Comparison of ENCODE assay signal across 8 cellular contexts in the genomic region with DNA sequence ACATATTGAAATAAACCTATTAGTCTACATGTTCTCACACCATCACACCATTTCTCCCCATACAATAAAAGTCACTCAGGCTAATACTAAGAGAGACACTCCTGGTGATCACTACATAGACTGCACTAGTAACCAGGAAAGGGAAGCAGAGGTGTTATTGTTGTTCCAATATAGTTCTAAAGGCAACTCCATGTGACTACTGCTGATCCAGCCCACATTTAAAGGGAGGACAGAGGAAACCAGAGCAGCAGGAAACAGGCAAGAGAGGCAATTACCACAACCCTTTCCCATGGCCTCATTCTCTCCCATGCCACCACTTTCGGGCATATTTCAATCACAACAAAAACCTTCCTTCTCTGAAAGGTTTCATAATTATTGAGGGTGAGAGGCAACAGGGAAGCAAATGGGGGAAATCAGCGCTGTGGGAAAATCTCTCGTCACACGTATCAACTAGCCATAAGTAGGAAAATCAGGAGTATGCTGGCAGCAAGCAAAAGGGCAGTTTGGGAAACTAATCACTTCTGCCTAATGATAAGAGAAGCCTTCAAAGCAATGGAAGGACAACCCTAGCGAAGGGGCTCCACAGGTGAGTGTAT. TPM values are rescaled to one million over a fixed set of nuclear protein-coding genes. Genes with fewer than 3 reads are reported as not detected.
DNase-seq lines count a peak whose midpoint lies in the region; ATAC-seq and TF ChIP-seq lines count a peak whose summit lies in the region.

No MANE protein-coding gene starts in this region.

- no peaks in the 10 kb centered on the region for H3K27me3 ChIP-seq in AG04450 (ENCODE audit: control insufficient read depth, insufficient read depth, low read length)

- intact Hi-C loops in activated T-helper 1 cell treated with anti-CD3 and anti-CD28 coated beads, Interleukin-12 subunit alpha, Interleukin-12 subunit beta, Interleukin-2, Interleukin-4 antibody, amounts not matched to agents 30 ng/mL and 10 ng/mL and 1 ng/mL, durations not matched to agents 14 hours and 24 hours and 36 hours (cut with micrococcal nuclease) = loop anchor here (5.0 kb wide), 1 partner anchor 575 kb away; a partner anchor contains a TSS

- H3K27me3 Mint-ChIP-seq in HFFc6 (ENCODE audit: insufficient read depth) = peaks cover 4% of the 10 kb centered on the region; the same call in 1 of the 2 replicates
- H3K27me3 Mint-ChIP-seq in activated T-helper 1 cell treated with anti-CD3 and anti-CD28 coated beads, Interleukin-12 subunit alpha, Interleukin-12 subunit beta, Interleukin-2, Interleukin-4 antibody, amounts not matched to agents 30 ng/mL and 10 ng/mL and 1 ng/mL, durations not matched to agents 14 hours and 24 hours and 36 hours (ENCODE audit: insufficient read depth) = no peaks in the 10 kb centered on the region

- peak overlapping the region; percentile 96 for H3K4me3 Mint-ChIP-seq in HFFc6
- peak overlapping the region; percentile 98 for H3K4me3 Mint-ChIP-seq in activated T-helper 1 cell treated with anti-CD3 and anti-CD28 coated beads, Interleukin-12 subunit alpha, Interleukin-12 subunit beta, Interleukin-2, Interleukin-4 antibody, amounts not matched to agents 30 ng/mL and 10 ng/mL and 1 ng/mL, durations not matched to agents 14 hours and 24 hours and 36 hours

- H3K27ac Mint-ChIP-seq in HFFc6 = peak overlapping the region; percentile 51
- peak overlapping the region; percentile 100 for H3K27ac Mint-ChIP-seq in activated T-helper 1 cell treated with anti-CD3 and anti-CD28 coated beads, Interleukin-12 subunit alpha, Interleukin-12 subunit beta, Interleukin-2, Interleukin-4 antibody, amounts not matched to agents 30 ng/mL and 10 ng/mL and 1 ng/mL, durations not matched to agents 14 hours and 24 hours and 36 hours

- H3K4me3 ChIP-seq in AG04450 (ENCODE audit: low read depth, low read length) = peak overlapping the region; percentile 93

- no peak for ATAC-seq in HG03565 (IDR thresholded peaks at IDR 0.05; ENCODE audit: unreplicated experiment)

- H3K4me1 Mint-ChIP-seq in HFFc6 (ENCODE audit: low read depth) = peaks cover 33% of the 10 kb centered on the region
- peaks cover 33% of the 10 kb centered on the region for H3K4me1 Mint-ChIP-seq in activated T-helper 1 cell treated with anti-CD3 and anti-CD28 coated beads, Interleukin-12 subunit alpha, Interleukin-12 subunit beta, Interleukin-2, Interleukin-4 antibody, amounts not matched to agents 30 ng/mL and 10 ng/mL and 1 ng/mL, durations not matched to agents 14 hours and 24 hours and 36 hours (ENCODE audit: low read depth)

- peaks cover 9% of the 10 kb centered on the region; the same call in 1 of the 2 replicates for H3K36me3 Mint-ChIP-seq in HFFc6 (ENCODE audit: low read depth)
- H3K36me3 Mint-ChIP-seq in activated T-helper 1 cell treated with anti-CD3 and anti-CD28 coated beads, Interleukin-12 subunit alpha, Interleukin-12 subunit beta, Interleukin-2, Interleukin-4 antibody, amounts not matched to agents 30 ng/mL and 10 ng/mL and 1 ng/mL, durations not matched to agents 14 hours and 24 hours and 36 hours (ENCODE audit: low read depth) = peaks cover 8% of the 10 kb centered on the region

- no peaks in the 10 kb centered on the region for H3K9me3 Mint-ChIP-seq in HFFc6
- no peaks in the 10 kb centered on the region for H3K9me3 Mint-ChIP-seq in activated T-helper 1 cell treated with anti-CD3 and anti-CD28 coated beads, Interleukin-12 subunit alpha, Interleukin-12 subunit beta, Interleukin-2, Interleukin-4 antibody, amounts not matched to agents 30 ng/mL and 10 ng/mL and 1 ng/mL, durations not matched to agents 14 hours and 24 hours and 36 hours

- TF ChIP-seq CTCF in AG04450 (IDR thresholded peaks at IDR 0.05; ENCODE audit: low read depth, low read length) (no peak), HFFc6 (IDR thresholded peaks at IDR 0.05) (no peak)

- no peak overlapping the region for H3K27ac ChIP-seq in AG04450 (ENCODE audit: low read depth, low read length)

- H3K9me3 ChIP-seq in AG04450 (ENCODE audit: control insufficient read depth, insufficient read depth, low read length) = no peaks in the 10 kb centered on the region; the same call in 1 of the 2 replicates

- DNase-seq in AG04450 (ENCODE audit: low read depth, low spot score) = no peak
- DNase-seq in HFFc6 = peak; percentile 15
- no peak for DNase-seq in activated T-helper 1 cell treated with anti-CD3 and anti-CD28 coated beads, Interleukin-12 subunit alpha, Interleukin-12 subunit beta, Interleukin-2, Interleukin-4 antibody, amounts not matched to agents 30 ng/mL and 10 ng/mL and 1 ng/mL, durations not matched to agents 14 hours and 24 hours and 36 hours (ENCODE audit: low spot score)
- peak; percentile 56 for DNase-seq in islet precursor cell
- DNase-seq in NCI-H524 (lab: John Stamatoyannopoulos, UW) = no peak
- DNase-seq in NCI-H446 treated with DMSO at 0.1 percent for 48 hours (lab: John Stamatoyannopoulos, UW) = no peak
- no peak for DNase-seq in effector CD4-positive, alpha-beta T cell

- CTCF ChIA-PET in AG04450 (lab: Charles Lee) = interaction anchor here (0.8 to 1.9 kb wide), 2 partner anchors 189 to 233 kb away, joined by 4 to 5 read pairs; no protein-coding TSS in a partner anchor

- POLR2A ChIA-PET in AG04450 (lab: Yijun Ruan, JAX) = no interaction called here

RNA-seq across cellular contexts. Expression of a gene that starts 1.8 kb away (rescaled TPM):
- polyA plus RNA-seq in AG04450 (2011; rRNA removed) = 17.5 and 18.2 TPM in 2 replicates
- 28.1 and 30.6 TPM in 2 replicates for polyA minus RNA-seq in AG04450 (2011; rRNA and poly(A)+ RNA removed)
- total RNA-seq in HFFc6 (2021; fragmentation: NEBNext Ultra II Directional; extraction: Animal tissue kit (Norgen Biotek cat#: 25700)) = 10 to 100 TPM; 28.7 to 34.9 (median 32.8) TPM
- total RNA-seq in activated T-helper 1 cell treated with anti-CD3 and anti-CD28 coated beads, Interleukin-12 subunit alpha, Interleukin-12 subunit beta, Interleukin-2, Interleukin-4 antibody, amounts not matched to agents 30 ng/mL and 10 ng/mL and 1 ng/mL, durations not matched to agents 14 hours and 24 hours and 36 hours = 56.2 and 57.4 TPM in 2 replicates

Comparison
In these comparisons a context has a peak if more than half of its experiments do, and no peak if none do; other contexts are left out.
1. DNase-seq: peak in HFFc6 (single experiment) and islet precursor cell (single experiment); none in AG04450 (single experiment), activated T-helper 1 cell treated with anti-CD3 and anti-CD28 coated beads, Interleukin-12 subunit alpha, Interleukin-12 subunit beta, Interleukin-2, Interleukin-4 antibody, amounts not matched to agents 30 ng/mL and 10 ng/mL and 1 ng/mL, durations not matched to agents 14 hours and 24 hours and 36 hours (single experiment), NCI-H524 (0 of 2), NCI-H446 treated with DMSO at 0.1 percent for 48 hours (single experiment) and effector CD4-positive, alpha-beta T cell (single experiment).